22 cellular contexts compared by ENCODE assay signal in the genomic region with DNA sequence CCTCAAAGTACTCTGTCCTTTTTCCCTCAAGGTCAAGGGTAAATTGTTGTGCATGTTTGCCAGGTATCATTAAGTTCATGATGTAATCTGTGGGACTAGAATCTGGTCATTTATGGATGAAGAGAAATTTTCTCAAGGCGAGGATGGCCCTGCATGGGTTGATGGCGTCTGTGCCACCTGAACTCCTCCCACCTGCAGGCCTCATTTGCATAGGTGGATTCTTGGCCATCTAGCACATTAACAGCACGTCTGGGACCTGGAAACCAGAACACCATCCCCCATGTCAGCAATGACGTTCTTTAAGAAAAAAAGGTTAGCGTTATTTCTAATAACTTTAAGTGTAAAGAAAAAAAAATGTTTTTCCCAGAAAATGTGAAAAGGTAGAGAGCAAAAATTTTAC.
DNase-seq lines count a peak whose midpoint lies in the region; ATAC-seq and TF ChIP-seq lines count a peak whose summit lies in the region.
"Had no signal": no experiment of that assay in that cellular context is flagged by ENCODE, and none has a peak within 500 bp of the region (broad histone marks: within the 10 kb centered on the region; RNA-seq: fewer than 3 reads in every experiment).

No MANE protein-coding gene starts in this region.

- H3K4me3 ChIP-seq in esophagus muscularis mucosa: no peak overlapping the region
- H3K4me3 ChIP-seq in gastrocnemius medialis: no peak overlapping the region
- H3K4me3 ChIP-seq: GM12878 had no signal

- H3K27ac ChIP-seq in esophagus muscularis mucosa (replicated peaks in 1 of 4): peak overlapping the region; percentile 41 to 73 (median 60)
- H3K27ac ChIP-seq in gastrocnemius medialis: peak overlapping the region; percentile 90 to 96 (median 92)

- H3K27me3 ChIP-seq in esophagus muscularis mucosa (no peaks in the 10 kb centered on the region), gastrocnemius medialis (no peaks in the 10 kb centered on the region)
- H3K27me3 ChIP-seq: BE2C had no signal

- ATAC-seq in gastrocnemius medialis (no peak), GM19023 (IDR thresholded peaks at IDR 0.05; ENCODE audit: unreplicated experiment) (no peak)
- ATAC-seq: GM12878, HepG2 had no signal

- H3K4me1 ChIP-seq in esophagus muscularis mucosa: peaks cover 11 to 77% (median 67%) of the 10 kb centered on the region in 4 donors
- H3K4me1 ChIP-seq in gastrocnemius medialis: peaks cover 57 to 69% of the 10 kb centered on the region in 2 donors
- H3K4me1 ChIP-seq: BE2C had no signal

- H3K36me3 ChIP-seq in esophagus muscularis mucosa (no peaks in the 10 kb centered on the region), gastrocnemius medialis (no peaks in the 10 kb centered on the region)
- H3K36me3 ChIP-seq: BE2C had no signal

- H3K9me3 ChIP-seq in esophagus muscularis mucosa: no peaks in the 10 kb centered on the region
- H3K9me3 ChIP-seq in gastrocnemius medialis: no peaks in the 10 kb centered on the region
- H3K9me3 ChIP-seq: BE2C had no signal

- intact Hi-C loops in esophagus muscularis mucosa (cut with DNase I) (no loop called here), gastrocnemius medialis (cut with DNase I; ENCODE audit: low total_unique reads) (loop anchor here (5.0 kb wide), 2 partner anchors 248 to 373 kb away; a partner anchor contains a TSS)

- no peak for TF ChIP-seq EP300 in esophagus muscularis mucosa (IDR thresholded peaks at IDR 0.05)

- POLR2A ChIA-PET in HEK293T (lab: Yijun Ruan, JAX): no interaction called here

- in situ Hi-C loops in gastrocnemius medialis (cut with MboI; ENCODE audit: low sequenced_read_pairs in 4 of 4): no loop called here

- CTCF ChIA-PET in HEK293T (lab: Yijun Ruan, JAX): interaction anchor here (0.7 kb wide), 1 partner anchor 65 kb away, joined by 3 read pairs; no protein-coding TSS in a partner anchor

- 78% methylated on average over 5 of the region's 5 CpGs for WGBS in esophagus muscularis mucosa

- DNase-seq in NCI-H69 (lab: John Stamatoyannopoulos, UW) (peak; percentile 25), esophagus muscularis mucosa (ENCODE audit: extremely low spot score) (no peak), iPS-NIHi7 (ENCODE audit: extremely low spot score) (peak; percentile 29), gastrocnemius medialis (no peak), GM19238 (ENCODE audit: insufficient read length, low spot score) (no peak), HEK293T (ENCODE audit: extremely low spot score) (no peak)
- DNase-seq in stimulated activated CD4-positive, alpha-beta T cell treated with anti-CD3 and anti-CD28 coated beads, Interleukin-1b, Interleukin-23, amount 100 ng/mL, for 48 hours: no peak
- DNase-seq: ACHN; BE2C; C1 segment of cervical spinal cord; CD4-positive, CD25-positive, alpha-beta regulatory T cell; CD8-positive, alpha-beta memory T cell; COR-L47; DMS 273 treated with DMSO at 0.1 percent for 48 hours; DMS53; DND-41; EL; GOT3; H9 had no signal

- TF ChIP-seq CTCF in esophagus muscularis mucosa (IDR thresholded peaks at IDR 0.05) (no peak), gastrocnemius medialis (IDR thresholded peaks at IDR 0.05 in 4 of 5, conservative IDR thresholded peaks at IDR 0.05 in 1 of 5) (no peak)

- TF ChIP-seq POLR2A in esophagus muscularis mucosa (IDR thresholded peaks at IDR 0.05; ENCODE audit: low read depth) (no peak), gastrocnemius medialis (IDR thresholded peaks at IDR 0.05) (no peak)

TF ChIP-seq in HEK293T, 16 proteins besides CTCF, POLR2A, EP300 and RAD21:
- TF ChIP-seq, protein P1, sequence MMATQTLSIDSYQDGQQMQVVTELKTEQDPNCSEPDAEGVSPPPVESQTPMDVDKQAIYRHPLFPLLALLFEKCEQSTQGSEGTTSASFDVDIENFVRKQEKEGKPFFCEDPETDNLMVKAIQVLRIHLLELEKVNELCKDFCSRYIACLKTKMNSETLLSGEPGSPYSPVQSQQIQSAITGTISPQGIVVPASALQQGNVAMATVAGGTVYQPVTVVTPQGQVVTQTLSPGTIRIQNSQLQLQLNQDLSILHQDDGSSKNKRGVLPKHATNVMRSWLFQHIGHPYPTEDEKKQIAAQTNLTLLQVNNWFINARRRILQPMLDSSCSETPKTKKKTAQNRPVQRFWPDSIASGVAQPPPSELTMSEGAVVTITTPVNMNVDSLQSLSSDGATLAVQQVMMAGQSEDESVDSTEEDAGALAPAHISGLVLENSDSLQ (IDR thresholded peaks at IDR 0.05): no peak
- TF ChIP-seq ZNF384 (IDR thresholded peaks at IDR 0.05) (no peak), L3MBTL2 (conservative IDR thresholded peaks at IDR 0.05) (no peak), SP1 (IDR thresholded peaks at IDR 0.05) (no peak)

Comparison
In these comparisons a context has a peak if more than half of its experiments do, and no peak if none do; other contexts are left out.
1. DNase-seq: peak in NCI-H69 (single experiment) and iPS-NIHi7 (single experiment); none in esophagus muscularis mucosa (single experiment), gastrocnemius medialis (0 of 2), GM19238 (single experiment), stimulated activated CD4-positive, alpha-beta T cell treated with anti-CD3 and anti-CD28 coated beads, Interleukin-1b, Interleukin-23, amount 100 ng/mL, for 48 hours (single experiment) and HEK293T (single experiment).